ENCODE assay signal across 19 cellular contexts in genomic region chr13:33290421-33290965, GRCh38. TPM values are rescaled to one million over a fixed set of nuclear protein-coding genes. Genes with fewer than 3 reads are reported as not detected.
DNase-seq lines count a peak whose midpoint lies in the region; ATAC-seq and TF ChIP-seq lines count a peak whose summit lies in the region.
"Had no signal": no experiment of that assay in that cellular context is flagged by ENCODE, and none has a peak within 500 bp of the region (broad histone marks: within the 10 kb centered on the region; RNA-seq: fewer than 3 reads in every experiment).

No MANE protein-coding gene starts in this region.

- no peaks in the 10 kb centered on the region for H3K27me3 Mint-ChIP-seq in nephron (ENCODE audit: low read depth)

- TF ChIP-seq EP300 in esophagus muscularis mucosa (IDR thresholded peaks at IDR 0.05): no peak

- H3K4me3 ChIP-seq in heart left ventricle (no peak overlapping the region), esophagus muscularis mucosa (no peak overlapping the region), thyroid gland (replicated peaks in 1 of 3) (no peak overlapping the region)
- H3K4me3 ChIP-seq: GM12878, GM23248 had no signal

- peaks cover 47% of the 10 kb centered on the region for H3K4me1 Mint-ChIP-seq in nephron

- no peaks in the 10 kb centered on the region for H3K9me3 Mint-ChIP-seq in nephron

- H3K9me3 ChIP-seq in heart left ventricle: no peaks in the 10 kb centered on the region
- H3K9me3 ChIP-seq in esophagus muscularis mucosa: no peaks in the 10 kb centered on the region
- no peaks in the 10 kb centered on the region for H3K9me3 ChIP-seq in thyroid gland

- ATAC-seq in heart left ventricle (peak in 1 of 4 donors; percentile 7), left cardiac atrium (no peak), HG03469 (IDR thresholded peaks at IDR 0.05; ENCODE audit: unreplicated experiment) (no peak), GM18519 (IDR thresholded peaks at IDR 0.05; ENCODE audit: low FRiP score, unreplicated experiment) (no peak)
- ATAC-seq: GM12878, HCT116 had no signal

- peak overlapping the region in 2 of 3 experiments; percentile 23 to 30 for H3K27ac Mint-ChIP-seq in nephron

- TF ChIP-seq POLR2A in heart left ventricle (IDR thresholded peaks at IDR 0.05) (no peak), esophagus muscularis mucosa (IDR thresholded peaks at IDR 0.05; ENCODE audit: low read depth) (no peak), thyroid gland (IDR thresholded peaks at IDR 0.05) (peak in 1 of 2 donors; percentile 3)

- H3K36me3 ChIP-seq in heart left ventricle (no peaks in the 10 kb centered on the region), esophagus muscularis mucosa (no peaks in the 10 kb centered on the region), thyroid gland (no peaks in the 10 kb centered on the region)

- peaks cover 0 to 38% (median 17%) of the 10 kb centered on the region in 12 donors for H3K4me1 ChIP-seq in heart left ventricle
- H3K4me1 ChIP-seq in esophagus muscularis mucosa: peaks cover 25 to 52% (median 45%) of the 10 kb centered on the region in 4 donors
- peaks cover 37 to 41% of the 10 kb centered on the region in 2 donors for H3K4me1 ChIP-seq in thyroid gland

- peak overlapping the region in 8 of 12 donors; percentile 5 to 60 (median 52) for H3K27ac ChIP-seq in heart left ventricle
- peak overlapping the region; percentile 30 to 71 (median 61) for H3K27ac ChIP-seq in esophagus muscularis mucosa (replicated peaks in 1 of 4)
- H3K27ac ChIP-seq in thyroid gland: peak overlapping the region; percentile 67 to 73 (median 70)
- H3K27ac ChIP-seq: 22Rv1, C4-2B, GM23248, KMS-11 had no signal

- DNase-seq in heart left ventricle (no peak), left cardiac atrium (no peak), esophagus muscularis mucosa (ENCODE audit: extremely low spot score) (no peak), thyroid gland (no peak), mesenteric fat pad (ENCODE audit: low spot score) (no peak)
- DNase-seq: COR-L47, DMS53, GM23248, NCI-H1092, NCI-H2107, NCI-H345 had no signal

- H3K4me3 Mint-ChIP-seq in nephron: no peak overlapping the region

- WGBS in heart left ventricle, 4 donors: 65 to 85% (median 78%) methylated on average over 3 of the region's 3 CpGs
- 81% methylated on average over 3 of the region's 3 CpGs for WGBS in esophagus muscularis mucosa
- 91 to 93% methylated on average over 3 of the region's 3 CpGs for WGBS in thyroid gland, 2 donors

- TF ChIP-seq CTCF in heart left ventricle (IDR thresholded peaks at IDR 0.05): no peak
- no peak for TF ChIP-seq CTCF in esophagus muscularis mucosa (IDR thresholded peaks at IDR 0.05)
- TF ChIP-seq CTCF in nephron (IDR thresholded peaks at IDR 0.05; ENCODE audit: unreplicated experiment in 3 of 3): no peak
- TF ChIP-seq CTCF in thyroid gland (IDR thresholded peaks at IDR 0.05): no peak

- H3K36me3 Mint-ChIP-seq in nephron (ENCODE audit: low read depth): no peaks in the 10 kb centered on the region

- intact Hi-C loops in heart left ventricle (cut with DNase I): no loop called here
- intact Hi-C loops in left cardiac atrium (cut with DNase I): no loop called here
- intact Hi-C loops in esophagus muscularis mucosa (cut with DNase I): no loop called here
- intact Hi-C loops in thyroid gland (cut with DNase I): no loop called here

- H3K27me3 ChIP-seq in heart left ventricle: no peaks in the 10 kb centered on the region
- no peaks in the 10 kb centered on the region for H3K27me3 ChIP-seq in esophagus muscularis mucosa
- no peaks in the 10 kb centered on the region for H3K27me3 ChIP-seq in thyroid gland

RNA-seq across cellular contexts. Expression of gene STARD13, which starts 4.9 kb away (rescaled TPM):
- total RNA-seq in heart left ventricle (10 to 100 TPM; 18.6 to 39.2 (median 31.6) TPM), left cardiac atrium (10 to 100 TPM; 26.8 to 33.3 TPM), esophagus muscularis mucosa (10 to 100 TPM; 44.9 to 59.2 (median 56.2) TPM), thyroid gland (100 to 1,000 TPM in 1 of 4 donors, 10 to 100 TPM in 3; 52.0 to 114 (median 89.2) TPM), mesenteric fat pad (59.2 TPM)
- polyA plus RNA-seq in heart left ventricle: 10 to 100 TPM in 1 of 2 donors, 1 to 10 TPM in 1; 9.3 to 15.1 TPM
